In genomic region chr17:8435245-8436168, GRCh38 we compare ENCODE assay signal across 1 cellular context.
TF ChIP-seq lines count a peak whose summit lies in the region.

TSS of gene NDEL1 (plus strand) at chr17:8435884. CDS start at chr17:8444272, 8,388 bp downstream.

TF ChIP-seq in HepG2, 621 proteins besides CTCF, POLR2A, EP300 and RAD21 (continued from another document):
- TF ChIP-seq GATA4 (IDR thresholded peaks at IDR 0.05; ENCODE audit: borderline replicate concordance, low read depth) (peak; percentile 45; the same call in 1 of the 2 replicates), SOX13 (IDR thresholded peaks at IDR 0.05) (0 out of 2 replicates have a peak, but pooled peaks have one; percentile 19), SOX13 (CRISPR knock-in tag; conservative IDR thresholded peaks at IDR 0.05 in 1 of 2, IDR thresholded peaks at IDR 0.05 in 1 of 2) (peak in 1 of 2 experiments; percentile 5; a peak in 1 of 4 replicates), XRCC5 (optimal IDR thresholded peaks at IDR 0.05; ENCODE audit: low read length) (peak; percentile 23), ZNF777 (CRISPR knock-in tag; IDR thresholded peaks at IDR 0.05) (peak; percentile 76), NR0B2 (CRISPR knock-in tag; IDR thresholded peaks at IDR 0.05) (peak; percentile 37; the same call in 1 of the 2 replicates), ERF (CRISPR knock-in tag; IDR thresholded peaks at IDR 0.05) (peak; percentile 76), SALL2 (CRISPR knock-in tag; IDR thresholded peaks at IDR 0.05) (peak; percentile 61; the same call in 1 of the 2 replicates), BRD4 (CRISPR knock-in tag; IDR thresholded peaks at IDR 0.05) (peak; percentile 79), ZMAT3 (CRISPR knock-in tag; conservative IDR thresholded peaks at IDR 0.05) (0 out of 2 replicates have a peak, but pooled peaks have one; percentile 25), BORCS8-MEF2B (CRISPR knock-in tag; IDR thresholded peaks at IDR 0.05) (0 out of 2 replicates have a peak, but pooled peaks have one; percentile 76), ZNF775 (CRISPR knock-in tag; IDR thresholded peaks at IDR 0.05; ENCODE audit: borderline replicate concordance) (no peak), STAT5B (CRISPR knock-in tag; IDR thresholded peaks at IDR 0.05) (no peak), GMEB1 (CRISPR knock-in tag; IDR thresholded peaks at IDR 0.05; ENCODE audit: borderline replicate concordance) (peak; percentile 90), EEA1 (CRISPR knock-in tag; IDR thresholded peaks at IDR 0.05; ENCODE audit: borderline replicate concordance) (no peak; the same call in 1 of the 2 replicates), KDM3A (CRISPR knock-in tag; IDR thresholded peaks at IDR 0.05; ENCODE audit: low read depth) (0 out of 2 replicates have a peak, but pooled peaks have one; percentile 40)
